Comparison of ENCODE assay signal across 20 cellular contexts in the genomic region with DNA sequence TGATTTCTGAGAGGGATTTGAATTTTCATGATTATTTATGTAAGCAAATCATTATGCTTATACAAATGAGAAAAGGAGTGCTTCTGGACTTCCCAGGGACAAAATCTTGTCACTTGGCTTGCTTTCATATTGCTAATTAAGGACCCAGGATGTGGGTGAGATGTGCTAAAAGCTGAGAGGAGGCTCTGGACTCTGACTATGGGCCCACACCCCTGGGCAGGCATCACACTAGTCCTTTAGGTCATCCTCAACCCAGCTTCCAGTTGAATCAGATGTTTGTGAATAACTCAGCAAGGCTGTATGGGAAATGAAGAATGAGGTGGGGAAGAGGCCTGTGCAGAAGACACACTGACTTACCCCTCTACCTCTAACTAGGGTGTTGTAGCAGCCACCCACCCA. TPM values are rescaled to one million over a fixed set of nuclear protein-coding genes. Genes with fewer than 3 reads are reported as not detected.
"Had no signal": no experiment of that assay in that cellular context is flagged by ENCODE, and none has a peak within 500 bp of the region (broad histone marks: within the 10 kb centered on the region; RNA-seq: fewer than 3 reads in every experiment).

No MANE protein-coding gene starts in this region.

- H3K27me3 ChIP-seq: gastroesophageal sphincter, left lung, transverse colon, vagina had no signal

- H3K4me1 ChIP-seq: left lung, transverse colon, vagina had no signal

- H3K9me3 ChIP-seq: gastroesophageal sphincter, left lung, transverse colon, vagina had no signal

- H3K27ac Mint-ChIP-seq: activated CD4-positive, alpha-beta T cell treated with anti-CD3 and anti-CD28 coated beads, Interleukin-2, amount 10 ng/mL, durations not matched to agents 7 days and 5 days; activated naive CD8-positive, alpha-beta T cell; endodermal cell; nephron; T-helper 2 cell treated with Interferon-gamma antibody and Interleukin-4, amounts not matched to agents 5 μg/mL and 100 μg/mL, for 36 hours had no signal

- H3K36me3 ChIP-seq: gastroesophageal sphincter, left lung, transverse colon, vagina had no signal

- DNase-seq: activated CD4-positive, alpha-beta T cell treated with anti-CD3 and anti-CD28 coated beads, Interleukin-2, amount 10 ng/mL, durations not matched to agents 7 days and 5 days; activated CD4-positive, CD25-positive, alpha-beta regulatory T cell; activated CD8-positive, alpha-beta memory T cell treated with anti-CD3 and anti-CD28 coated beads for 24 hours; activated gamma-delta T cell treated with Interleukin-2 at 50 U/mL for 16 hours; endodermal cell; erythroblast; islet precursor cell; left lung; nucleus accumbens; stimulated activated CD4-positive, alpha-beta T cell treated with anti-CD3 and anti-CD28 coated beads, Interleukin-2, amount 100 ng/mL, for 48 hours; stimulated activated naive CD4-positive, alpha-beta T cell treated with Interleukin-2 at 50 U/mL for 16 hours; transverse colon had no signal

- H3K27ac ChIP-seq: gastroesophageal sphincter, left lung, transverse colon, vagina had no signal

- H3K4me3 ChIP-seq: gastroesophageal sphincter, left lung, transverse colon, vagina had no signal

- H3K9me3 Mint-ChIP-seq: nephron; T-helper 2 cell treated with Interferon-gamma antibody and Interleukin-4, amounts not matched to agents 5 μg/mL and 100 μg/mL, for 36 hours had no signal

- ATAC-seq: gastroesophageal sphincter, left lung had no signal

- H3K36me3 Mint-ChIP-seq: activated naive CD8-positive, alpha-beta T cell had no signal

- H3K4me3 Mint-ChIP-seq: activated CD4-positive, alpha-beta T cell treated with anti-CD3 and anti-CD28 coated beads, Interleukin-2, amount 10 ng/mL, durations not matched to agents 7 days and 5 days; activated naive CD8-positive, alpha-beta T cell; endodermal cell; nephron; T-helper 2 cell treated with Interferon-gamma antibody and Interleukin-4, amounts not matched to agents 5 μg/mL and 100 μg/mL, for 36 hours had no signal

RNA-seq across cellular contexts. Expression of a gene that starts 11.9 kb away (rescaled TPM):
- total RNA-seq: activated CD4-positive, alpha-beta T cell treated with anti-CD3 and anti-CD28 coated beads, Interleukin-2, amount 10 ng/mL, durations not matched to agents 7 days and 5 days; chondrocyte; endodermal cell had no signal

RNA-seq across cellular contexts. Expression of a gene that starts 40.4 kb away (rescaled TPM):
- total RNA-seq: chondrocyte, gastroesophageal sphincter, posterior vena cava, skeletal muscle tissue, transverse colon had no signal
